ENCODE assay signal across 21 cellular contexts in the genomic region with DNA sequence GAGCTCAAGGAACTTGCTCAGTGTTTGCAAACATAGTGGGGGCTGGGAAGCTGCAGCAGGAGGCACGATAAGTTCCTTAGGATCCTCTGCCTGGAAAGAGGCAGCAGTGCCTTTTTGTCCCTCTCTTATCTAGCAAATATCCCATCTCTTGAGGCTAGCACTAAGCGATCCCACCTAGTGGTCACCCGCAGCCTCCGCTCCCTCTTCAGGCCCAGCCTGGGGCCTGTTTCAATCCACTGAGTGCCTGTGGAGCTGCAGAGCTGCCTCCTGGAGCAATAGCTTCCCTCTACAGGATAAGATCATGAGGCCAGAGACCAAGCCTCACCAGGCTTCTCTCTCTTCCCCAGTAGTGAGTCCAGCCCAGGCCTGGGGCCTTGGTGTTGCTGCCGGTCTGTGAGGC.
DNase-seq lines count a peak whose midpoint lies in the region; ATAC-seq, FAIRE-seq and TF ChIP-seq lines count a peak whose summit lies in the region.
"Had no signal": no experiment of that assay in that cellular context is flagged by ENCODE, and none has a peak within 500 bp of the region (broad histone marks: within the 10 kb centered on the region; RNA-seq: fewer than 3 reads in every experiment).

No MANE protein-coding gene starts in this region.

- CTCF ChIA-PET in K562 (lab: Yijun Ruan, JAX; ENCODE audit: low intra/inter-chr PET ratio): interaction anchor here (0.6 to 0.8 kb wide), 2 partner anchors 52 to 86 kb away, joined by 3 to 4 read pairs; no protein-coding TSS in a partner anchor

- no peaks in the 10 kb centered on the region for H3K79me2 ChIP-seq in K562 (ENCODE audit: control insufficient read depth, insufficient read depth, low read length)

- H3K9me1 ChIP-seq in K562 (ENCODE audit: control insufficient read depth, insufficient read depth, low read length): no peaks in the 10 kb centered on the region

- ATAC-seq in K562 (peak; percentile 60), HG03159 (IDR thresholded peaks at IDR 0.05; ENCODE audit: unreplicated experiment) (no peak), HG02973 (IDR thresholded peaks at IDR 0.05; ENCODE audit: unreplicated experiment) (no peak), HG03521 (IDR thresholded peaks at IDR 0.05; ENCODE audit: unreplicated experiment) (no peak)
- ATAC-seq: natural killer cell treated with Interleukin-12 subunit alpha and Interleukin-12 subunit beta and Interleukin-15 and Interleukin-18, amount 100 ng/mL, for 72 hours; stimulated activated naive CD8-positive, alpha-beta T cell treated with anti-CD3 and anti-CD28 coated beads, Interleukin-15, amount 100 ng/mL, for 72 hours had no signal

- no peaks in the 10 kb centered on the region for H4K20me1 ChIP-seq in K562 (replicated peaks; ENCODE audit: control insufficient read depth, insufficient read depth, low read length)

- no peaks in the 10 kb centered on the region for H3K36me3 Mint-ChIP-seq in mesothelial cell of epicardium
- H3K36me3 Mint-ChIP-seq: natural killer cell treated with Interleukin-12 subunit alpha and Interleukin-12 subunit beta and Interleukin-15 and Interleukin-18, amount 100 ng/mL, for 72 hours had no signal

- peak; percentile 29 for FAIRE-seq in K562 (lab: Jason Lieb, UNC)
- FAIRE-seq: colon, GM12892, HTR-8/SVneo had no signal

- DNase-seq in BE2C (peak; percentile 51), HL-60 (ENCODE audit: low read depth in 1 of 2, low spot score in 1 of 2) (no peak), K562 (ENCODE audit: extremely low read depth in 1 of 4, low spot score in 3 of 4) (peak; percentile 50 to 63 (median 55)), mesothelial cell of epicardium (ENCODE audit: low spot score in 2 of 2, unreplicated experiment in 2 of 2) (no peak), NCI-H1048 (lab: John Stamatoyannopoulos, UW) (no peak)
- DNase-seq: activated B cell treated with CpG ODN at 0.5 μM for 24 hours; activated effector memory CD4-positive, alpha-beta T cell treated with Interleukin-2 at 50 U/mL for 16 hours; Calu3; GDM1; NCI-H1930; retina; stimulated activated naive CD8-positive, alpha-beta T cell treated with anti-CD3 and anti-CD28 coated beads, Interleukin-15, amount 100 ng/mL, for 72 hours; uterus had no signal

- H3K27me3 Mint-ChIP-seq in mesothelial cell of epicardium (ENCODE audit: low read depth): peaks cover 11% of the 10 kb centered on the region
- H3K27me3 Mint-ChIP-seq: stimulated activated naive CD8-positive, alpha-beta T cell treated with anti-CD3 and anti-CD28 coated beads, Interleukin-15, amount 100 ng/mL, for 72 hours had no signal

- H3K4me2 ChIP-seq in K562 (ENCODE audit: insufficient read depth, low read length): no peak overlapping the region

- TF ChIP-seq CTCF in BE2C (IDR thresholded peaks at IDR 0.05; ENCODE audit: low read depth, low read length) (no peak), HL-60 (IDR thresholded peaks at IDR 0.05; ENCODE audit: insufficient read depth, low read length) (no peak), K562 (IDR thresholded peaks at IDR 0.05 in 2 of 3, conservative IDR thresholded peaks at IDR 0.05 in 1 of 3; ENCODE audit: insufficient read depth in 2 of 3, low read depth in 1 of 3, low read length in 3 of 3) (peak; percentile 65 to 69 (median 67)), mesothelial cell of epicardium (IDR thresholded peaks at IDR 0.05; ENCODE audit: unreplicated experiment) (no peak)

- H3K4me3 ChIP-seq in BE2C (ENCODE audit: low read depth, low read length) (no peak overlapping the region), HL-60 (replicated peaks; ENCODE audit: insufficient read depth, low read length) (no peak overlapping the region), K562 (no peak overlapping the region)
- H3K4me3 ChIP-seq: gastroesophageal sphincter, uterus had no signal

- intact Hi-C loops in K562 (cut with micrococcal nuclease): loop anchor here (5.0 to 10.0 kb wide), 2 partner anchors 68 to 86 kb away; partner anchors contain the start of genes NRXN2 and RASGRP2

- H3K36me3 ChIP-seq in BE2C (no peaks in the 10 kb centered on the region), K562 (ENCODE audit: control insufficient read depth, insufficient read depth, low read length) (no peaks in the 10 kb centered on the region)
- H3K36me3 ChIP-seq: gastroesophageal sphincter, uterus had no signal

- no peak for TF ChIP-seq EP300 in K562 (IDR thresholded peaks at IDR 0.05; ENCODE audit: low read length)

- no TSS peak for BruUV-seq in K562 (replicated peaks; lab: Mats Ljungman, UMichigan)

- H3K4me1 ChIP-seq in BE2C: no peaks in the 10 kb centered on the region
- H3K4me1 ChIP-seq in K562 (replicated peaks in 1 of 2; ENCODE audit: control insufficient read depth in 2 of 2, insufficient read depth in 2 of 2, low read length in 2 of 2): peaks cover 45 to 49% of the 10 kb centered on the region in 2 experiments
- H3K4me1 ChIP-seq: uterus had no signal

- H3K27ac Mint-ChIP-seq in mesothelial cell of epicardium: peak overlapping the region; percentile 12
- H3K27ac Mint-ChIP-seq: activated B cell treated with CpG ODN at 0.5 μM for 24 hours; natural killer cell treated with Interleukin-12 subunit alpha and Interleukin-12 subunit beta and Interleukin-15 and Interleukin-18, amount 100 ng/mL, for 72 hours; stimulated activated naive CD8-positive, alpha-beta T cell treated with anti-CD3 and anti-CD28 coated beads, Interleukin-15, amount 100 ng/mL, for 72 hours had no signal

- TF ChIP-seq POLR2A in K562 (conservative IDR thresholded peaks at IDR 0.05): no peak

- WGBS in K562 (ENCODE audit: insufficient coverage, low coverage, missing lambda C conversion rate): 41% methylated on average over 5 of the region's 5 CpGs

- TF ChIP-seq RAD21 in K562 (CRISPR knock-in tag; conservative IDR thresholded peaks at IDR 0.05 in 1 of 2, IDR thresholded peaks at IDR 0.05 in 1 of 2): peak in 1 of 2 experiments; percentile 41; a peak in 2 of 4 replicates

- H3K4me1 Mint-ChIP-seq in mesothelial cell of epicardium: peaks cover 4% of the 10 kb centered on the region

- POLR2A ChIA-PET in K562 (lab: Yijun Ruan, JAX): interaction anchor here (0.8 kb wide), 1 partner anchor 10 kb away, joined by 4 read pairs; no protein-coding TSS in a partner anchor

- H3K27me3 ChIP-seq in BE2C: no peaks in the 10 kb centered on the region
- H3K27me3 ChIP-seq in HL-60 (ENCODE audit: insufficient read depth, poor library complexity, severe bottlenecking): no peaks in the 10 kb centered on the region
- H3K27me3 ChIP-seq in K562 (ENCODE audit: control insufficient read depth in 2 of 2, insufficient read depth in 2 of 2, low read length in 2 of 2): no peaks in the 10 kb centered on the region
- H3K27me3 ChIP-seq: uterus had no signal

- H3K9ac ChIP-seq in K562 (ENCODE audit: insufficient read depth in 1 of 2, low read depth in 2 of 2, low read length in 2 of 2): peak overlapping the region in 1 of 2 experiments; percentile 31; a peak in 1 of 4 replicates

- no peaks in the 10 kb centered on the region for H3K9me3 Mint-ChIP-seq in mesothelial cell of epicardium
- H3K9me3 Mint-ChIP-seq: activated B cell treated with CpG ODN at 0.5 μM for 24 hours; natural killer cell treated with Interleukin-12 subunit alpha and Interleukin-12 subunit beta and Interleukin-15 and Interleukin-18, amount 100 ng/mL, for 72 hours; stimulated activated naive CD8-positive, alpha-beta T cell treated with anti-CD3 and anti-CD28 coated beads, Interleukin-15, amount 100 ng/mL, for 72 hours had no signal

- no peak overlapping the region for H3K4me3 Mint-ChIP-seq in mesothelial cell of epicardium
- H3K4me3 Mint-ChIP-seq: activated B cell treated with CpG ODN at 0.5 μM for 24 hours; natural killer cell treated with Interleukin-12 subunit alpha and Interleukin-12 subunit beta and Interleukin-15 and Interleukin-18, amount 100 ng/mL, for 72 hours; stimulated activated naive CD8-positive, alpha-beta T cell treated with anti-CD3 and anti-CD28 coated beads, Interleukin-15, amount 100 ng/mL, for 72 hours had no signal

- H3K9me3 ChIP-seq in BE2C: no peaks in the 10 kb centered on the region
- no peaks in the 10 kb centered on the region for H3K9me3 ChIP-seq in K562 (replicated peaks; ENCODE audit: control insufficient read depth, insufficient read depth, low read depth, low read length)
- H3K9me3 ChIP-seq: gastroesophageal sphincter, uterus had no signal

- H3K27ac ChIP-seq in HL-60 (replicated peaks): peak overlapping the region; percentile 8; the same call in 1 of the 2 replicates
- H3K27ac ChIP-seq in K562 (ENCODE audit: extremely low read depth, low read depth, low read length): no peak overlapping the region
- H3K27ac ChIP-seq: gastroesophageal sphincter, uterus had no signal

- in situ Hi-C loops in K562 (cut with MboI): loop anchor here (5.0 kb wide), 1 partner anchor 299 kb away; the partner anchor contains the start of gene RPS6KA4

- H2AFZ ChIP-seq in K562 (ENCODE audit: low read depth, low read length): peak overlapping the region; percentile 62; the same call in 1 of the 2 replicates

TF ChIP-seq in K562, 482 proteins besides CTCF, POLR2A, EP300 and RAD21 (continues in another document):
- no peak for TF ChIP-seq PCBP2 (IDR thresholded peaks at IDR 0.05; ENCODE audit: low read depth, low read length, poor library complexity, severe bottlenecking)

Comparison
In these comparisons a context has a peak if more than half of its experiments do, and no peak if none do; other contexts are left out.
1. DNase-seq: peak in BE2C (single experiment) and K562 (4 of 4); none in HL-60 (0 of 2), mesothelial cell of epicardium (0 of 2) and NCI-H1048 (single experiment).
2. CTCF ChIP-seq: peak in K562 (3 of 3); none in BE2C (single experiment), HL-60 (single experiment) and mesothelial cell of epicardium (single experiment).